ENCODE assay signal across 8 cellular contexts in the genomic region with DNA sequence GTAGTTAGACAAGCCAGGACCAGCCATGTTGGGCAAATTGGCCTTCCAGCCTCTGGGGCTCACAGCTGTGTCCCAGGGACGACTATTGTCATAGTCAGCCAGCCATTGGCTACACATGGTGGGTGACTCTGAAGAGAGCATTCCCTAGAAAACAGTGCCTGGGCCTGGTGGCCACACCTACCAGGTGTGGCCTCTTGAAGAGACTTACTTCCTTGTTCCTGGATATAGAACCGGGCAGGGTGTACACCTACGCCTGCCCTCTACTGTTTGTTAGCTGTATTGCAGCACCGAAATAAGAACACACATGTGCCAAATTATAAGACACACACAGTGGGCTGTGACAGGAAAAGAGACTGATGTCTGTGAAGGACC.
A peak's percentile ranks its signal among the peaks of the same experiment; 100 is the strongest.
DNase-seq lines count a peak whose midpoint lies in the region; ATAC-seq, FAIRE-seq and TF ChIP-seq lines count a peak whose summit lies in the region.

No MANE protein-coding gene starts in this region.

- peak; percentile 70 for ATAC-seq in activated CD4-positive, alpha-beta T cell treated with anti-CD3 and anti-CD28 coated beads for 36 hours
- ATAC-seq in GM21619 (IDR thresholded peaks at IDR 0.05; ENCODE audit: unreplicated experiment), result no peak

- peak; percentile 71 for DNase-seq in activated CD4-positive, alpha-beta T cell treated with anti-CD3 and anti-CD28 coated beads for 36 hours
- DNase-seq in activated CD4-positive, alpha-beta T cell treated with anti-CD3 and anti-CD28 coated beads for 1 hour, result no peak
- peak; percentile 29 to 48 for DNase-seq in Kasumi-1 (lab: John Stamatoyannopoulos, UW)
- peak; percentile 75 for DNase-seq in SK-MEL-5 (ENCODE audit: low read depth, low spot score)
- peak; percentile 46 for DNase-seq in endothelial cell (ENCODE audit: low spot score)
- DNase-seq in myocyte (ENCODE audit: low read depth), result peak; percentile 28
- DNase-seq in frontal cortex (ENCODE audit: low spot score in 2 of 2), result no peak

- TF ChIP-seq CTCF in endothelial cell (IDR thresholded peaks at IDR 0.05; ENCODE audit: unreplicated experiment), result peak; percentile 78

- H3K27me3 Mint-ChIP-seq in activated CD4-positive, alpha-beta T cell treated with anti-CD3 and anti-CD28 coated beads for 36 hours, result peaks cover 3% of the 10 kb centered on the region
- H3K27me3 Mint-ChIP-seq in endothelial cell (ENCODE audit: unreplicated experiment), result peaks cover 14% of the 10 kb centered on the region

- H3K4me1 Mint-ChIP-seq in activated CD4-positive, alpha-beta T cell treated with anti-CD3 and anti-CD28 coated beads for 36 hours, result peaks cover 16% of the 10 kb centered on the region
- no peaks in the 10 kb centered on the region for H3K4me1 Mint-ChIP-seq in endothelial cell (ENCODE audit: unreplicated experiment)

- no peaks in the 10 kb centered on the region for H3K36me3 Mint-ChIP-seq in activated CD4-positive, alpha-beta T cell treated with anti-CD3 and anti-CD28 coated beads for 36 hours (ENCODE audit: low read depth)
- H3K36me3 Mint-ChIP-seq in endothelial cell (ENCODE audit: low read depth, unreplicated experiment), result peaks cover 12% of the 10 kb centered on the region

- peaks cover 5% of the 10 kb centered on the region for H3K9me3 Mint-ChIP-seq in activated CD4-positive, alpha-beta T cell treated with anti-CD3 and anti-CD28 coated beads for 36 hours (ENCODE audit: low read depth)
- H3K9me3 Mint-ChIP-seq in endothelial cell (ENCODE audit: unreplicated experiment), result peaks cover 7% of the 10 kb centered on the region

- in situ Hi-C loops in SK-MEL-5 (cut with HindIII; ENCODE audit: low pct_unique_long_range_greater_than_20kb, low sequenced_read_pairs), result no loop called here

- H3K4me3 Mint-ChIP-seq in activated CD4-positive, alpha-beta T cell treated with anti-CD3 and anti-CD28 coated beads for 36 hours, result no peak overlapping the region
- H3K4me3 Mint-ChIP-seq in endothelial cell (ENCODE audit: unreplicated experiment), result no peak overlapping the region

- FAIRE-seq in frontal cortex (lab: Jason Lieb, UNC), result no peak

- intact Hi-C loops in activated CD4-positive, alpha-beta T cell treated with anti-CD3 and anti-CD28 coated beads for 36 hours (cut with DNase I, micrococcal nuclease), result loop anchor here (1.0 to 2.0 kb wide), 2 partner anchors 307 to 308 kb away; no protein-coding TSS in a partner anchor

- no peak overlapping the region for H3K27ac Mint-ChIP-seq in activated CD4-positive, alpha-beta T cell treated with anti-CD3 and anti-CD28 coated beads for 36 hours
- H3K27ac Mint-ChIP-seq in endothelial cell (ENCODE audit: unreplicated experiment), result no peak overlapping the region

- POLR2A ChIA-PET in activated CD4-positive, alpha-beta T cell treated with anti-CD3 and anti-CD28 coated beads for 36 hours (lab: Charles Lee), result no interaction called here

- CTCF ChIA-PET in activated CD4-positive, alpha-beta T cell treated with anti-CD3 and anti-CD28 coated beads for 36 hours (lab: Charles Lee), result interaction anchor here (1.2 kb wide), 1 partner anchor 25 kb away, joined by 3 read pairs; no protein-coding TSS in a partner anchor

Comparison
In these comparisons a context has a peak if more than half of its experiments do, and no peak if none do; other contexts are left out.
1. DNase-seq: peak in activated CD4-positive, alpha-beta T cell treated with anti-CD3 and anti-CD28 coated beads for 36 hours (single experiment), Kasumi-1 (2 of 2), SK-MEL-5 (single experiment), endothelial cell (single experiment) and myocyte (single experiment); none in activated CD4-positive, alpha-beta T cell treated with anti-CD3 and anti-CD28 coated beads for 1 hour (single experiment) and frontal cortex (0 of 2).